8 cellular contexts compared by ENCODE assay signal in the genomic region with DNA sequence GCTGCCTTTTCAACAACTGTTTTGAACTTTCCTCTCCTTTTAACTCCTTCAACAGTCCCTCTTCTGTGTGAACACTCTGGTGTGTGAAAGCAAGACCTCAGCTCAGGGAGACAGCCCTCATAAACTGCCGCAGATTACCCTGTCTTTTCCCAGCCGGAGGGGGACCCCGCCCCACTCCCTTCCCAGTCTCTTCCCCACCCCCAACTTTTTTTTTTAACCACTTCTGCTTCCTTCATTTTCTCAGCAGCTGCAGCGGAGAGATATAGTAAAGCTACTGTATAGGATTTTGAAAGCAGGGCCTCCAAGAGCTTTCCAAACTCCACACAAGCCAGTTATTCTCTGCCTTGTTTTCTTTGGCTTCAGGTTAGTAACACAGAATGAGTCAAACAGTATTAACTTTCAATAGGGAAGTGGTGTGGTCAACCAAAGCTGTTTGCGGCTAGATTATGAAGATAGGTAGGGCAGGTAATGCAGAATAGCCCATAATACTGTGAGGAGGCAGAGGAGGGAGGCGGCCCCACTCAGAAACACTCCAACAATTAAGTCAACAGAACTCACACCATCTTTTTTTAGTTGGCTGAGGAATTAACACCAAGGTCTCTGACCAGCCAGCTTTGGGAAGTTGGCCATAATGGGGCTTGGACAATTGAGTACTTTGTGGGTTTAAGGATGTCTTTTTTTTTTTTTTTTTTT.
DNase-seq lines count a peak whose midpoint lies in the region; ATAC-seq and TF ChIP-seq lines count a peak whose summit lies in the region.

No MANE protein-coding gene starts in this region.

- TF ChIP-seq CTCF in osteocyte (IDR thresholded peaks at IDR 0.05) (no peak), ovary (IDR thresholded peaks at IDR 0.05) (no peak)

- no peaks in the 10 kb centered on the region for H3K9me3 ChIP-seq in CD4-positive, alpha-beta memory T cell (ENCODE audit: control insufficient read depth in 1 of 2, low read length in 2 of 2)
- H3K9me3 ChIP-seq in effector memory CD4-positive, alpha-beta T cell (ENCODE audit: control insufficient read depth, low read length): no peaks in the 10 kb centered on the region
- H3K9me3 ChIP-seq in ovary: no peaks in the 10 kb centered on the region

- no peaks in the 10 kb centered on the region for H3K27me3 Mint-ChIP-seq in CD4-positive, alpha-beta memory T cell
- H3K27me3 Mint-ChIP-seq in osteocyte (ENCODE audit: unreplicated experiment): no peaks in the 10 kb centered on the region

- DNase-seq in CD4-positive, alpha-beta memory T cell: peak; percentile 44 to 66 (median 51)
- DNase-seq in SK-MEL-5 (ENCODE audit: low read depth, low spot score) (peak; percentile 44), osteocyte (ENCODE audit: extremely low spot score, unreplicated experiment) (no peak), GOT3 (lab: John Stamatoyannopoulos, UW) (no peak), ovary (no peak)
- peak; percentile 2 to 27 (median 24) for DNase-seq in effector memory CD4-positive, alpha-beta T cell

- H3K4me3 Mint-ChIP-seq in CD4-positive, alpha-beta memory T cell: peak overlapping the region in 7 of 8 donors; percentile 13 to 60 (median 39)
- peak overlapping the region; percentile 42 for H3K4me3 Mint-ChIP-seq in osteocyte (ENCODE audit: unreplicated experiment)

- H3K36me3 Mint-ChIP-seq in CD4-positive, alpha-beta memory T cell: peaks cover 24 to 59% of the 10 kb centered on the region in 2 donors
- peaks cover 7% of the 10 kb centered on the region for H3K36me3 Mint-ChIP-seq in osteocyte (ENCODE audit: unreplicated experiment)

- no peak overlapping the region for H3K4me3 ChIP-seq in CD4-positive, alpha-beta memory T cell (ENCODE audit: low read length in 2 of 2)
- no peak overlapping the region for H3K4me3 ChIP-seq in effector memory CD4-positive, alpha-beta T cell (ENCODE audit: insufficient read depth, low read depth, low read length, poor library complexity, severe bottlenecking)
- H3K4me3 ChIP-seq in ovary: no peak overlapping the region

- H3K27ac ChIP-seq in CD4-positive, alpha-beta memory T cell (ENCODE audit: low read depth, low read length): no peak overlapping the region
- no peak overlapping the region for H3K27ac ChIP-seq in effector memory CD4-positive, alpha-beta T cell (ENCODE audit: insufficient read depth, low read length, poor library complexity, severe bottlenecking)
- no peak overlapping the region for H3K27ac ChIP-seq in ovary

- H3K36me3 ChIP-seq in CD4-positive, alpha-beta memory T cell (ENCODE audit: insufficient read depth, low read length): peaks cover 37% of the 10 kb centered on the region
- H3K36me3 ChIP-seq in effector memory CD4-positive, alpha-beta T cell (ENCODE audit: control insufficient read depth, insufficient read depth, low read length): peaks cover 33% of the 10 kb centered on the region
- H3K36me3 ChIP-seq in ovary: no peaks in the 10 kb centered on the region

- peaks cover 41% of the 10 kb centered on the region for H3K4me1 ChIP-seq in CD4-positive, alpha-beta memory T cell (ENCODE audit: insufficient read depth, low read length)
- peaks cover 10% of the 10 kb centered on the region for H3K4me1 ChIP-seq in effector memory CD4-positive, alpha-beta T cell (ENCODE audit: control insufficient read depth, insufficient read depth, low read length, poor library complexity, severe bottlenecking)
- peaks cover 2% of the 10 kb centered on the region for H3K4me1 ChIP-seq in ovary (ENCODE audit: insufficient read depth)

- peaks cover 36 to 62% (median 49%) of the 10 kb centered on the region in 4 donors for H3K4me1 Mint-ChIP-seq in CD4-positive, alpha-beta memory T cell
- H3K4me1 Mint-ChIP-seq in osteocyte (ENCODE audit: unreplicated experiment): peaks cover 49% of the 10 kb centered on the region

- WGBS in ovary, 3 donors: 42 to 67% (median 48%) methylated on average over 6 of the region's 6 CpGs

- ATAC-seq in GM19351 (IDR thresholded peaks at IDR 0.05; ENCODE audit: unreplicated experiment): peak; percentile 97
- peak; percentile 92 for ATAC-seq in HG03342 (IDR thresholded peaks at IDR 0.05; ENCODE audit: unreplicated experiment)

- in situ Hi-C loops in SK-MEL-5 (cut with HindIII; ENCODE audit: low pct_unique_long_range_greater_than_20kb, low sequenced_read_pairs): no loop called here

- CTCF ChIA-PET in CD4-positive, alpha-beta memory T cell (lab: Charles Lee; ENCODE audit: partially characterized antibody): interaction anchor here (1.5 kb wide), 1 partner anchor 555 kb away, joined by 4 read pairs; no protein-coding TSS in a partner anchor

- TF ChIP-seq POLR2A in ovary (IDR thresholded peaks at IDR 0.05): no peak

- TF ChIP-seq EP300 in ovary (IDR thresholded peaks at IDR 0.05): no peak

- no peaks in the 10 kb centered on the region for H3K27me3 ChIP-seq in CD4-positive, alpha-beta memory T cell (ENCODE audit: insufficient read depth, low read length)
- H3K27me3 ChIP-seq in effector memory CD4-positive, alpha-beta T cell (replicated peaks; ENCODE audit: control insufficient read depth, insufficient read depth, low read length, poor library complexity, severe bottlenecking): no peaks in the 10 kb centered on the region
- no peaks in the 10 kb centered on the region for H3K27me3 ChIP-seq in ovary

- peak overlapping the region; percentile 14 to 78 (median 44) for H3K27ac Mint-ChIP-seq in CD4-positive, alpha-beta memory T cell
- peak overlapping the region; percentile 91 for H3K27ac Mint-ChIP-seq in osteocyte (ENCODE audit: unreplicated experiment)

- intact Hi-C loops in CD4-positive, alpha-beta memory T cell (cut with micrococcal nuclease): no loop called here
- intact Hi-C loops in ovary (cut with DNase I): no loop called here

- POLR2A ChIA-PET in CD4-positive, alpha-beta memory T cell (lab: Charles Lee; ENCODE audit: partially characterized antibody): interaction anchor here (1.2 to 2.2 kb wide), 2 partner anchors 9 to 42 kb away, joined by 3 to 6 read pairs; no protein-coding TSS in a partner anchor

- peaks cover 0 to 1% (median 0%) of the 10 kb centered on the region in 8 donors for H3K9me3 Mint-ChIP-seq in CD4-positive, alpha-beta memory T cell
- H3K9me3 Mint-ChIP-seq in osteocyte (ENCODE audit: unreplicated experiment): no peaks in the 10 kb centered on the region

Comparison
In these comparisons a context has a peak if more than half of its experiments do, and no peak if none do; other contexts are left out.
1. DNase-seq: peak in CD4-positive, alpha-beta memory T cell (5 of 5), SK-MEL-5 (single experiment) and effector memory CD4-positive, alpha-beta T cell (3 of 3); none in osteocyte (single experiment), GOT3 (single experiment) and ovary (0 of 5).